12 cellular contexts compared by ENCODE assay signal in the genomic region with DNA sequence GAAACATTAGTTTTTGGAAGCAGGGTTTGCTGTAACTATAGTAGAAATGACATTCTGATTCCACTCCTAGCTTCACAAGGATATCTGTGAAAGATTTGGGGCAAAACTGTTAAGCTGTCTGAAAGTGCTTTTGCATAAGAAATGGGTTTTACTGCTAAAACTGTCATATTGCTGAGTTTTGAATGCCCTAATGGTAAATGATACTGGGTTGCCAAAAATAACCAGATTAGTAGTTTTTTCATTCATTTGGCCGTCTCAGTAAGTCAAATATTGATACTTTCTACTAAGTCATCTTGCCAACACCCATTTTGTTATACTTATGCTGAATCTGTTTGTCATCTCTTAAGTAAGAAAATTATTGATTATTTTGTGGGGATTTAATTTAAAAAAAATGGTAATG.
A peak's percentile ranks its signal among the peaks of the same experiment; 100 is the strongest.
DNase-seq lines count a peak whose midpoint lies in the region; ATAC-seq and TF ChIP-seq lines count a peak whose summit lies in the region.
"Had no signal": no experiment of that assay in that cellular context is flagged by ENCODE, and none has a peak within 500 bp of the region (broad histone marks: within the 10 kb centered on the region; RNA-seq: fewer than 3 reads in every experiment).

No MANE protein-coding gene starts in this region.

- H3K4me3 Mint-ChIP-seq in effector memory CD8-positive, alpha-beta T cell, result peak overlapping the region; percentile 86 to 94

- POLR2A ChIA-PET in HEK293T (lab: Yijun Ruan, JAX), result no interaction called here

- no peaks in the 10 kb centered on the region for H3K27me3 Mint-ChIP-seq in effector memory CD8-positive, alpha-beta T cell

- peak overlapping the region; percentile 92 for H3K4me3 ChIP-seq in GM12865 (ENCODE audit: low read depth, low read length)

- peak overlapping the region; percentile 91 to 97 for H3K27ac Mint-ChIP-seq in effector memory CD8-positive, alpha-beta T cell

- CTCF ChIA-PET in HEK293T (lab: Yijun Ruan, JAX), result interaction anchor here (0.6 kb wide), 1 partner anchor 33 kb away, joined by 4 read pairs; no protein-coding TSS in a partner anchor

- H3K36me3 Mint-ChIP-seq in effector memory CD8-positive, alpha-beta T cell (ENCODE audit: insufficient read depth), result peaks cover 56% of the 10 kb centered on the region

- H3K9me3 Mint-ChIP-seq in effector memory CD8-positive, alpha-beta T cell, result peaks cover 4 to 7% of the 10 kb centered on the region in 2 donors

- no peak for DNase-seq in GM12865 (ENCODE audit: low read depth)
- no peak for DNase-seq in effector memory CD8-positive, alpha-beta T cell
- no peak for DNase-seq in HEK293T (ENCODE audit: extremely low spot score)
- no peak for DNase-seq in amygdala (lab: John Stamatoyannopoulos, UW)
- DNase-seq in NOMO-1 treated with DMSO at 0.1 percent for 48 hours (lab: John Stamatoyannopoulos, UW; ENCODE audit: unreplicated experiment), result no peak
- DNase-seq in NCI-H146 (lab: John Stamatoyannopoulos, UW), result no peak
- DNase-seq: activated CD4-positive, alpha-beta T cell treated with anti-CD3 and anti-CD28 coated beads, Interleukin-2, amount 50 U/mL, for 1 hour; effector CD8-positive, alpha-beta T cell; NCI-H524 treated with DMSO at 0.1 percent for 48 hours; sigmoid colon had no signal

- peaks cover 48 to 51% of the 10 kb centered on the region in 2 donors for H3K4me1 Mint-ChIP-seq in effector memory CD8-positive, alpha-beta T cell (ENCODE audit: low read depth in 2 of 2)

- peak; percentile 16 for ATAC-seq in GM19468 (IDR thresholded peaks at IDR 0.05; ENCODE audit: extremely low read depth, unreplicated experiment)
- peak; percentile 13 for ATAC-seq in HG03520 (IDR thresholded peaks at IDR 0.05; ENCODE audit: unreplicated experiment)
- ATAC-seq in effector memory CD8-positive, alpha-beta T cell (replicated peaks), result peak; percentile 4

- no peak for TF ChIP-seq CTCF in GM12865 (IDR thresholded peaks at IDR 0.05; ENCODE audit: insufficient read depth, low read depth, low read length, missing control alignments)

TF ChIP-seq in HEK293T, 16 proteins besides CTCF, POLR2A, EP300 and RAD21:
- TF ChIP-seq CTBP1 (IDR thresholded peaks at IDR 0.05; ENCODE audit: borderline replicate concordance), result no peak
- TF ChIP-seq NFRKB (IDR thresholded peaks at IDR 0.05), result no peak
- no peak for TF ChIP-seq FOXK2 (IDR thresholded peaks at IDR 0.05)
- no peak for TF ChIP-seq BHLHE40 (IDR thresholded peaks at IDR 0.05; ENCODE audit: borderline replicate concordance)
- TF ChIP-seq LEF1 (IDR thresholded peaks at IDR 0.05; ENCODE audit: borderline replicate concordance), result no peak
- no peak for TF ChIP-seq HDGF (IDR thresholded peaks at IDR 0.05; ENCODE audit: borderline replicate concordance)
- no peak for TF ChIP-seq TARDBP (IDR thresholded peaks at IDR 0.05)
- no peak for TF ChIP-seq ELF4 (IDR thresholded peaks at IDR 0.05)
- no peak for TF ChIP-seq ARNT (IDR thresholded peaks at IDR 0.05)
- TF ChIP-seq FOXM1 (IDR thresholded peaks at IDR 0.05; ENCODE audit: borderline replicate concordance), result no peak
- no peak for TF ChIP-seq SUZ12 (IDR thresholded peaks at IDR 0.05)
- TF ChIP-seq L3MBTL2 (conservative IDR thresholded peaks at IDR 0.05), result no peak
- TF ChIP-seq ZNF384 (IDR thresholded peaks at IDR 0.05), result no peak
- TF ChIP-seq SP1 (IDR thresholded peaks at IDR 0.05), result no peak
